In genomic region chr1:243851765-243852164, GRCh38 we compare ENCODE assay signal across 11 cellular contexts. TPM values are rescaled to one million over a fixed set of nuclear protein-coding genes. Genes with fewer than 3 reads are reported as not detected.
DNase-seq lines count a peak whose midpoint lies in the region; ATAC-seq and TF ChIP-seq lines count a peak whose summit lies in the region.
"Had no signal": no experiment of that assay in that cellular context is flagged by ENCODE, and none has a peak within 500 bp of the region (broad histone marks: within the 10 kb centered on the region; RNA-seq: fewer than 3 reads in every experiment).

No MANE protein-coding gene starts in this region.

- POLR2A ChIA-PET in PC-9 (lab: Charles Lee; ENCODE audit: unreplicated experiment) (no interaction called here), RWPE1 (lab: Yijun Ruan, JAX; ENCODE audit: low non-redundant PET) (no interaction called here)

- TF ChIP-seq CTCF in PC-9 (conservative IDR thresholded peaks at IDR 0.05) (no peak), RWPE1 (conservative IDR thresholded peaks at IDR 0.05; ENCODE audit: low read depth) (no peak)

- H3K79me2 ChIP-seq in PC-9 (ENCODE audit: low read depth): peaks cover 59% of the 10 kb centered on the region

- no TSS peak for BruUV-seq in PC-9 (replicated peaks; lab: Mats Ljungman, UMichigan)

- H3K36me3 Mint-ChIP-seq in activated CD8-positive, alpha-beta memory T cell treated with anti-CD3 and anti-CD28 coated beads, Interleukin-2, amount 10 ng/mL, durations not matched to agents 7 days and 5 days: peaks cover 1% of the 10 kb centered on the region

- no peaks in the 10 kb centered on the region for H3K9me3 ChIP-seq in PC-9 (ENCODE audit: insufficient read depth, low read depth)
- no peaks in the 10 kb centered on the region for H3K9me3 ChIP-seq in endocrine pancreas (ENCODE audit: control insufficient read depth, low read length)
- H3K9me3 ChIP-seq in skeletal muscle satellite cell (replicated peaks; ENCODE audit: low read length): no peaks in the 10 kb centered on the region
- H3K9me3 ChIP-seq: esophagus muscularis mucosa had no signal

- peak overlapping the region; percentile 69 for H3K4me3 ChIP-seq in PC-9
- H3K4me3 ChIP-seq in endocrine pancreas (ENCODE audit: control insufficient read depth, insufficient read depth, low read length): peak overlapping the region; percentile 94
- H3K4me3 ChIP-seq in skeletal muscle satellite cell (ENCODE audit: low read length): no peak overlapping the region

- H3K27me3 ChIP-seq in PC-9 (ENCODE audit: insufficient read depth, low read depth): no peaks in the 10 kb centered on the region
- H3K27me3 ChIP-seq in endocrine pancreas (ENCODE audit: control insufficient read depth, insufficient read depth, low read length): no peaks in the 10 kb centered on the region
- H3K27me3 ChIP-seq in skeletal muscle satellite cell (ENCODE audit: control insufficient read depth, insufficient read depth, low read length): no peaks in the 10 kb centered on the region
- H3K27me3 ChIP-seq: esophagus muscularis mucosa had no signal

- peaks cover 45% of the 10 kb centered on the region for H3K4me1 ChIP-seq in PC-9 (replicated peaks; ENCODE audit: insufficient read depth)
- H3K4me1 ChIP-seq in endocrine pancreas (ENCODE audit: control insufficient read depth, insufficient read depth, low read length): peaks cover 14% of the 10 kb centered on the region
- H3K4me1 ChIP-seq in skeletal muscle satellite cell (ENCODE audit: control insufficient read depth, insufficient read depth, low read length): peaks cover 18% of the 10 kb centered on the region

- H3K36me3 ChIP-seq in PC-9 (ENCODE audit: low read depth): no peaks in the 10 kb centered on the region
- H3K36me3 ChIP-seq in endocrine pancreas (ENCODE audit: control insufficient read depth, insufficient read depth, low read length): no peaks in the 10 kb centered on the region
- H3K36me3 ChIP-seq in skeletal muscle satellite cell (ENCODE audit: insufficient read depth, low read length): no peaks in the 10 kb centered on the region
- H3K36me3 ChIP-seq: esophagus muscularis mucosa had no signal

- peaks cover 7% of the 10 kb centered on the region for H3K27me3 Mint-ChIP-seq in activated CD8-positive, alpha-beta memory T cell treated with anti-CD3 and anti-CD28 coated beads, Interleukin-2, amount 10 ng/mL, durations not matched to agents 7 days and 5 days

- peaks cover 27% of the 10 kb centered on the region for H3F3A ChIP-seq in PC-9 (ENCODE audit: insufficient read depth, low read depth)

- peak overlapping the region; percentile 79 for H3K4me3 Mint-ChIP-seq in activated CD8-positive, alpha-beta memory T cell treated with anti-CD3 and anti-CD28 coated beads, Interleukin-2, amount 10 ng/mL, durations not matched to agents 7 days and 5 days

- CTCF ChIA-PET in activated CD8-positive, alpha-beta memory T cell treated with anti-CD3 and anti-CD28 coated beads, Interleukin-2, amount 10 ng/mL, durations not matched to agents 7 days and 5 days (lab: Charles Lee): no interaction called here
- CTCF ChIA-PET in PC-9 (lab: Charles Lee): no interaction called here
- CTCF ChIA-PET in RWPE1 (lab: Yijun Ruan, JAX): interaction anchor here (0.6 to 0.7 kb wide), 2 partner anchors 19 to 1829 kb away, joined by 3 to 5 read pairs; no protein-coding TSS in a partner anchor

- peak overlapping the region; percentile 74 for H3K27ac Mint-ChIP-seq in activated CD8-positive, alpha-beta memory T cell treated with anti-CD3 and anti-CD28 coated beads, Interleukin-2, amount 10 ng/mL, durations not matched to agents 7 days and 5 days

- DNase-seq in activated CD8-positive, alpha-beta memory T cell treated with anti-CD3 and anti-CD28 coated beads, Interleukin-2, amount 10 ng/mL, durations not matched to agents 7 days and 5 days: no peak
- no peak for DNase-seq in activated CD8-positive, alpha-beta memory T cell treated with anti-CD3 and anti-CD28 coated beads, Interleukin-2, amount 50 U/mL, for 4 hours
- DNase-seq in PC-9: no peak
- no peak for DNase-seq in head of caudate nucleus
- DNase-seq in UCSD-AML1 (lab: John Stamatoyannopoulos, UW; ENCODE audit: unreplicated experiment): no peak
- no peak for DNase-seq in RWPE1 (ENCODE audit: low spot score)
- DNase-seq: NCI-H2029 had no signal

- H3K9ac ChIP-seq in endocrine pancreas (ENCODE audit: control insufficient read depth, insufficient read depth, low read length): no peak overlapping the region
- peak overlapping the region; percentile 91 for H3K9ac ChIP-seq in skeletal muscle satellite cell (ENCODE audit: low read depth, low read length)

- H3K4me2 ChIP-seq in PC-9: peak overlapping the region; percentile 97
- H3K4me2 ChIP-seq in skeletal muscle satellite cell (ENCODE audit: low read length): peak overlapping the region; percentile 98

- peaks cover 20% of the 10 kb centered on the region for H3K4me1 Mint-ChIP-seq in activated CD8-positive, alpha-beta memory T cell treated with anti-CD3 and anti-CD28 coated beads, Interleukin-2, amount 10 ng/mL, durations not matched to agents 7 days and 5 days

- H3K27ac ChIP-seq in PC-9 (peak overlapping the region; percentile 85), RWPE1 (no peak overlapping the region)
- H3K27ac ChIP-seq: HL-60 had no signal

- H2AFZ ChIP-seq in PC-9: peak overlapping the region; percentile 88

- no peaks in the 10 kb centered on the region; the same call in 1 of the 2 replicates for H4K20me1 ChIP-seq in PC-9 (ENCODE audit: insufficient read depth)

- no peaks in the 10 kb centered on the region for H3K9me3 Mint-ChIP-seq in activated CD8-positive, alpha-beta memory T cell treated with anti-CD3 and anti-CD28 coated beads, Interleukin-2, amount 10 ng/mL, durations not matched to agents 7 days and 5 days (ENCODE audit: low read depth)

- intact Hi-C loops in PC-9 (cut with micrococcal nuclease; ENCODE audit: unreplicated experiment): loop anchor here (1.0 to 10.0 kb wide), 6 partner anchors 66 to 603 kb away; partner anchors contain the start of gene ADSS2
- intact Hi-C loops in head of caudate nucleus (cut with DNase I): loop anchor here (10.0 kb wide), 3 partner anchors 53 to 367 kb away; no protein-coding TSS in a partner anchor

- no peaks in the 10 kb centered on the region for H3K9me2 ChIP-seq in PC-9 (ENCODE audit: insufficient read depth)

- no peak for ATAC-seq in activated CD8-positive, alpha-beta memory T cell treated with anti-CD3 and anti-CD28 coated beads, Interleukin-2, amount 10 ng/mL, durations not matched to agents 7 days and 5 days

RNA-seq across cellular contexts. Expression of gene AKT3, which starts 1.7 kb away (rescaled TPM):
- 10 to 100 TPM; 40.8 to 42.6 TPM for total RNA-seq in activated CD8-positive, alpha-beta memory T cell treated with anti-CD3 and anti-CD28 coated beads, Interleukin-2, amount 10 ng/mL, durations not matched to agents 7 days and 5 days
- 105 and 133 TPM in 2 replicates for total RNA-seq in PC-9 (2021)
- 15.0 and 16.4 TPM in 2 replicates for total RNA-seq in skeletal muscle satellite cell (2012; rRNA removed)
